8 cellular contexts compared by ENCODE assay signal in genomic region chr1:65421341-65422174, GRCh38. TPM values are rescaled to one million over a fixed set of nuclear protein-coding genes. Genes with fewer than 3 reads are reported as not detected.
DNase-seq lines count a peak whose midpoint lies in the region; ATAC-seq, FAIRE-seq and TF ChIP-seq lines count a peak whose summit lies in the region.

No MANE protein-coding gene starts in this region.

- H3K9me3 Mint-ChIP-seq in activated CD4-positive, alpha-beta memory T cell treated with anti-CD3 and anti-CD28 coated beads for 36 hours, result no peaks in the 10 kb centered on the region

- no peak for ATAC-seq in HG03565 (IDR thresholded peaks at IDR 0.05; ENCODE audit: unreplicated experiment)
- no peak for ATAC-seq in GM18867 (IDR thresholded peaks at IDR 0.05; ENCODE audit: unreplicated experiment)

- CTCF ChIA-PET in BJ (lab: Yijun Ruan, JAX), result interaction anchor here (1.4 kb wide), 1 partner anchor 9 kb away, joined by 6 read pairs; no protein-coding TSS in a partner anchor
- CTCF ChIA-PET in activated CD4-positive, alpha-beta memory T cell treated with anti-CD3 and anti-CD28 coated beads for 36 hours (lab: Charles Lee), result interaction anchor here (1.7 kb wide), 1 partner anchor 167 kb away, joined by 6 read pairs; no protein-coding TSS in a partner anchor

- H3K36me3 ChIP-seq in BJ (ENCODE audit: control insufficient read depth, insufficient read depth, low read length) (0 out of 2 replicates have a peak, but pooled peaks cover 2% of the 10 kb centered on the region), bronchial epithelial cell (ENCODE audit: control insufficient read depth, insufficient read depth, low read length) (peaks cover 1% of the 10 kb centered on the region)

- H3K9me3 ChIP-seq in mononuclear cell (ENCODE audit: low read depth, low read length), result no peaks in the 10 kb centered on the region

- H3K4me3 Mint-ChIP-seq in activated CD4-positive, alpha-beta memory T cell treated with anti-CD3 and anti-CD28 coated beads for 36 hours, result no peak overlapping the region

- TF ChIP-seq CTCF in BJ (IDR thresholded peaks at IDR 0.05; ENCODE audit: insufficient read depth, low read depth, low read length) (no peak), LNCaP clone FGC (IDR thresholded peaks at IDR 0.05; ENCODE audit: control insufficient read depth, extremely low read depth, insufficient read depth) (no peak), bronchial epithelial cell (IDR thresholded peaks at IDR 0.05; ENCODE audit: insufficient read depth, low read length, severe bottlenecking) (no peak)

- H3K4me1 ChIP-seq in mononuclear cell (ENCODE audit: insufficient read depth, low read length), result peaks cover 36% of the 10 kb centered on the region

- intact Hi-C loops in activated CD4-positive, alpha-beta memory T cell treated with anti-CD3 and anti-CD28 coated beads for 36 hours (cut with micrococcal nuclease), result loop anchor here (2.0 to 5.0 kb wide), 6 partner anchors 353 to 1503 kb away; partner anchors contain the start of genes DNAI4, JAK1 and MIER1

- no peak for DNase-seq in BJ (ENCODE audit: low read depth)
- no peak for DNase-seq in LNCaP clone FGC (ENCODE audit: low read depth)
- no peak for DNase-seq in bronchial epithelial cell (ENCODE audit: low read depth)
- DNase-seq in NK-92 (lab: John Stamatoyannopoulos, UW; ENCODE audit: unreplicated experiment), result no peak
- DNase-seq in activated CD4-positive, alpha-beta memory T cell treated with anti-CD3 and anti-CD28 coated beads for 36 hours, result no peak

- no peak overlapping the region for H3K27ac Mint-ChIP-seq in activated CD4-positive, alpha-beta memory T cell treated with anti-CD3 and anti-CD28 coated beads for 36 hours

- peaks cover 22% of the 10 kb centered on the region for H3K36me3 Mint-ChIP-seq in activated CD4-positive, alpha-beta memory T cell treated with anti-CD3 and anti-CD28 coated beads for 36 hours

- no peaks in the 10 kb centered on the region for H3K27me3 ChIP-seq in BJ (ENCODE audit: control insufficient read depth, insufficient read depth, low read length)
- H3K27me3 ChIP-seq in bronchial epithelial cell (ENCODE audit: control insufficient read depth, insufficient read depth, low read length), result no peaks in the 10 kb centered on the region
- H3K27me3 ChIP-seq in mononuclear cell (ENCODE audit: insufficient read depth, low read length), result no peaks in the 10 kb centered on the region

- H3K4me3 ChIP-seq in BJ (ENCODE audit: low read depth, low read length) (peak overlapping the region; percentile 89), LNCaP clone FGC (ENCODE audit: low read depth, low read length) (peak overlapping the region; percentile 90), bronchial epithelial cell (ENCODE audit: low read depth, low read length) (peak overlapping the region; percentile 91), mononuclear cell (ENCODE audit: low read length) (peak overlapping the region; percentile 79)

- H3K27me3 Mint-ChIP-seq in activated CD4-positive, alpha-beta memory T cell treated with anti-CD3 and anti-CD28 coated beads for 36 hours, result no peaks in the 10 kb centered on the region

- POLR2A ChIA-PET in BJ (lab: Charles Lee), result no interaction called here
- POLR2A ChIA-PET in activated CD4-positive, alpha-beta memory T cell treated with anti-CD3 and anti-CD28 coated beads for 36 hours (lab: Charles Lee), result no interaction called here

- FAIRE-seq in bronchial epithelial cell (lab: Jason Lieb, UNC), result no peak

- H3K4me1 Mint-ChIP-seq in activated CD4-positive, alpha-beta memory T cell treated with anti-CD3 and anti-CD28 coated beads for 36 hours (ENCODE audit: low read depth), result peaks cover 21% of the 10 kb centered on the region

RNA-seq across cellular contexts. Expression of gene LEPR, which starts 1.1 kb away (rescaled TPM):
- polyA plus RNA-seq in BJ (2011; rRNA removed), result 7.4 and 14.9 TPM in 2 replicates
- polyA minus RNA-seq in BJ (2011; rRNA and poly(A)+ RNA removed), result 6.3 TPM in 2 replicates
- total RNA-seq in bronchial epithelial cell (9.5 and 15.5 TPM in 2 replicates), mononuclear cell (5.2 TPM)
- total RNA-seq in activated CD4-positive, alpha-beta memory T cell treated with anti-CD3 and anti-CD28 coated beads for 36 hours, result 1 to 10 TPM; 5.0 to 5.2 TPM

RNA-seq across cellular contexts. Expression of gene LEPROT, which starts 1.1 kb away (rescaled TPM):
- polyA plus RNA-seq in BJ (2011; rRNA removed), result 66.2 and 95.5 TPM in 2 replicates
- 53.4 and 57.9 TPM in 2 replicates for polyA minus RNA-seq in BJ (2011; rRNA and poly(A)+ RNA removed)
- total RNA-seq in bronchial epithelial cell (27.9 and 37.4 TPM in 2 replicates), mononuclear cell (36.8 TPM)
- 10 to 100 TPM; 17.9 to 19.6 TPM for total RNA-seq in activated CD4-positive, alpha-beta memory T cell treated with anti-CD3 and anti-CD28 coated beads for 36 hours
